In the genomic region with DNA sequence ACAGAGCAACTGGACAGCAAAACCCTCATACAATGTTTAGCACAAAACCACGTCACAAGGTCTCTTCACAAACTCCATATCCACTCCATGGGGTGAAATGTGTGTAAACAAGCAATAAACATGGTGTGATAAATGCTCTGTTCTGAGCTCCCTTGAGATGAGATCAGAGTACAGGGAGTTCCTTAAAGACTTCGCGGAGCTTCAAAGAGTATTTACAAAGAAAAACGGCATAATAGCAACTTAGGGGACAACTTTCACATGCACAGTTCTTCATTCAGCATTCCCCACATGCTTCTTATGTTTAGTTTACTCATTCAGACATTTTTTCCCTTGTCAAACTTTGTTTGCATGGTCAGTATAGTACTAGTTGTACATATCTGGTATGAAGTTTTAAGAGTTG, we compare ENCODE assay signal across 19 cellular contexts. TPM values are rescaled to one million over a fixed set of nuclear protein-coding genes. Genes with fewer than 3 reads are reported as not detected.
DNase-seq lines count a peak whose midpoint lies in the region; FAIRE-seq and TF ChIP-seq lines count a peak whose summit lies in the region.
"Had no signal": no experiment of that assay in that cellular context is flagged by ENCODE, and none has a peak within 500 bp of the region (broad histone marks: within the 10 kb centered on the region; RNA-seq: fewer than 3 reads in every experiment).

No MANE protein-coding gene starts in this region.

- H3K36me3 Mint-ChIP-seq in Caco-2 (ENCODE audit: insufficient read depth, unreplicated experiment) (no peaks in the 10 kb centered on the region), progenitor cell of endocrine pancreas (ENCODE audit: insufficient read depth) (no peaks in the 10 kb centered on the region), HFFc6 (ENCODE audit: low read depth) (no peaks in the 10 kb centered on the region)

- BruUV-seq in Caco-2 (replicated peaks; lab: Mats Ljungman, UMichigan): no TSS peak

- H3K27me3 Mint-ChIP-seq in Caco-2 (ENCODE audit: insufficient read depth, unreplicated experiment) (no peaks in the 10 kb centered on the region), progenitor cell of endocrine pancreas (no peaks in the 10 kb centered on the region), HFFc6 (ENCODE audit: insufficient read depth) (no peaks in the 10 kb centered on the region)

- H3K36me3 ChIP-seq in Caco-2 (ENCODE audit: control insufficient read depth, insufficient read depth, low read length): no peaks in the 10 kb centered on the region

- peak in 1 of 2 experiments; percentile 61 for DNase-seq in Caco-2
- peak; percentile 91 for DNase-seq in amniotic epithelial cell (ENCODE audit: low read depth)
- peak; percentile 87 for DNase-seq in iris pigment epithelial cell (ENCODE audit: low read depth)
- no peak for DNase-seq in progenitor cell of endocrine pancreas (ENCODE audit: low spot score, unreplicated experiment)
- no peak for DNase-seq in ecto neural progenitor cell (ENCODE audit: low spot score)
- no peak for DNase-seq in NAMALWA (ENCODE audit: low spot score)
- no peak for DNase-seq in H54 (ENCODE audit: insufficient read length, low spot score)
- DNase-seq in HFFc6: no peak
- DNase-seq: DMS53, NCI-H1092 treated with DMSO at 0.1 percent for 48 hours, NCI-H1694, NCI-H345, NCI-H526 treated with DMSO at 0.1 percent for 48 hours, OCI-M1, RPMI8226 had no signal

- peak overlapping the region; percentile 75 for H3K27ac Mint-ChIP-seq in Caco-2 (ENCODE audit: unreplicated experiment)
- peak overlapping the region; percentile 75 for H3K27ac Mint-ChIP-seq in progenitor cell of endocrine pancreas
- H3K27ac Mint-ChIP-seq in HFFc6: no peak overlapping the region

- H3K4me3 Mint-ChIP-seq in Caco-2 (ENCODE audit: unreplicated experiment): peak overlapping the region; percentile 68
- no peak overlapping the region for H3K4me3 Mint-ChIP-seq in progenitor cell of endocrine pancreas (ENCODE audit: low read depth)
- no peak overlapping the region for H3K4me3 Mint-ChIP-seq in HFFc6

- TF ChIP-seq CTCF in Caco-2 (IDR thresholded peaks at IDR 0.05; ENCODE audit: insufficient read depth in 1 of 2, low read depth in 1 of 2, low read length in 1 of 2, severe bottlenecking in 1 of 2, unreplicated experiment in 1 of 2) (no peak), progenitor cell of endocrine pancreas (IDR thresholded peaks at IDR 0.05; ENCODE audit: unreplicated experiment) (no peak), HFFc6 (IDR thresholded peaks at IDR 0.05) (no peak)

- no peak for TF ChIP-seq POLR2A in H54 (IDR thresholded peaks at IDR 0.05; ENCODE audit: low read depth, low read length)

- no peaks in the 10 kb centered on the region for H3K9me3 Mint-ChIP-seq in Caco-2 (ENCODE audit: unreplicated experiment)
- peaks cover 3% of the 10 kb centered on the region for H3K9me3 Mint-ChIP-seq in progenitor cell of endocrine pancreas (ENCODE audit: low read depth)
- no peaks in the 10 kb centered on the region for H3K9me3 Mint-ChIP-seq in HFFc6

- H3K4me3 ChIP-seq in Caco-2 (ENCODE audit: low read depth, low read length): no peak overlapping the region
- H3K4me3 ChIP-seq: K562 had no signal

- H3K4me1 Mint-ChIP-seq in Caco-2 (ENCODE audit: low read depth, unreplicated experiment): peaks cover 7% of the 10 kb centered on the region
- H3K4me1 Mint-ChIP-seq in progenitor cell of endocrine pancreas (ENCODE audit: low read depth): peaks cover 22% of the 10 kb centered on the region
- H3K4me1 Mint-ChIP-seq in HFFc6 (ENCODE audit: low read depth): no peaks in the 10 kb centered on the region; the same call in 1 of the 2 replicates

- FAIRE-seq in H54 (lab: Jason Lieb, UNC): no peak
- FAIRE-seq: A204.1, GM18507, HTR-8/SVneo, K562 had no signal

- CTCF ChIA-PET in Caco-2 (lab: Charles Lee): no interaction called here

- H3K27me3 ChIP-seq in Caco-2 (replicated peaks; ENCODE audit: control insufficient read depth, insufficient read depth, low read length): no peaks in the 10 kb centered on the region

- intact Hi-C loops in Caco-2 (cut with micrococcal nuclease; ENCODE audit: unreplicated experiment): loop anchor here (2.0 kb wide), 2 partner anchors 14 to 52 kb away; a partner anchor contains a TSS

- POLR2A ChIA-PET in Caco-2 (lab: Charles Lee): interaction anchor here (0.9 kb wide), 1 partner anchor 52 kb away, joined by 3 read pairs; no protein-coding TSS in a partner anchor

- peaks cover 33% of the 10 kb centered on the region for H3K4me1 ChIP-seq in Caco-2

- H3K9me3 ChIP-seq in Caco-2: no peaks in the 10 kb centered on the region

RNA-seq across cellular contexts. Expression of a gene that starts 52.5 kb away (rescaled TPM):
- total RNA-seq in Caco-2 (2022) (50.3 and 53.5 TPM in 2 replicates), progenitor cell of endocrine pancreas (39.4 and 41.1 TPM in 2 replicates)
- total RNA-seq in HFFc6 (2021; fragmentation: NEBNext Ultra II Directional; extraction: Animal tissue kit (Norgen Biotek cat#: 25700)): 10 to 100 TPM; 50.2 to 81.4 (median 75.2) TPM

Comparison
In these comparisons a context has a peak if more than half of its experiments do, and no peak if none do; other contexts are left out.
1. DNase-seq: peak in amniotic epithelial cell (single experiment) and iris pigment epithelial cell (single experiment); none in progenitor cell of endocrine pancreas (single experiment), ecto neural progenitor cell (single experiment), NAMALWA (single experiment), H54 (single experiment) and HFFc6 (single experiment).